In genomic region chr5:127838661-127839060, GRCh38 we compare ENCODE assay signal across 11 cellular contexts.
DNase-seq lines count a peak whose midpoint lies in the region; ATAC-seq and TF ChIP-seq lines count a peak whose summit lies in the region.
"Had no signal": no experiment of that assay in that cellular context is flagged by ENCODE, and none has a peak within 500 bp of the region (broad histone marks: within the 10 kb centered on the region; RNA-seq: fewer than 3 reads in every experiment).

No MANE protein-coding gene starts in this region.

- H3K4me3 ChIP-seq in SJSA1 (no peak overlapping the region), spleen (no peak overlapping the region)

- intact Hi-C loops in spleen (cut with DNase I; ENCODE audit: low total_unique reads), result no loop called here

- DNase-seq in A172 (ENCODE audit: low spot score) (peak; percentile 55), SJSA1 (ENCODE audit: low read depth in 1 of 2, low spot score in 2 of 2) (peak; percentile 67 to 80), glomerular visceral epithelial cell (ENCODE audit: extremely low spot score) (peak; percentile 47), NCI-H748 treated with DMSO at 0.1 percent for 48 hours (lab: John Stamatoyannopoulos, UW) (no peak), spleen (no peak), SHP77 treated with DMSO at 0.1 percent for 48 hours (lab: John Stamatoyannopoulos, UW) (no peak)
- DNase-seq: activated CD8-positive, alpha-beta memory T cell treated with anti-CD3 and anti-CD28 coated beads for 24 hours; BE2C; NCI-H1436 had no signal

- H3K4me1 ChIP-seq in SJSA1 (replicated peaks) (peaks cover 28% of the 10 kb centered on the region), spleen (peaks cover 0 to 5% (median 0%) of the 10 kb centered on the region in 6 donors)
- H3K4me1 ChIP-seq: BE2C had no signal

- H3K36me3 ChIP-seq in SJSA1 (no peaks in the 10 kb centered on the region), spleen (no peaks in the 10 kb centered on the region)
- H3K36me3 ChIP-seq: BE2C had no signal

- ATAC-seq in GM19463 (IDR thresholded peaks at IDR 0.05; ENCODE audit: unreplicated experiment), result peak; percentile 26
- ATAC-seq in HG02588 (IDR thresholded peaks at IDR 0.05; ENCODE audit: unreplicated experiment), result no peak

- TF ChIP-seq CTCF in spleen (IDR thresholded peaks at IDR 0.05 in 8 of 11, conservative IDR thresholded peaks at IDR 0.05 in 3 of 11), result no peak

- WGBS in spleen, 5 donors, result 50 to 60% (median 55%) methylated on average over 3 of the region's 3 CpGs

- H3K27ac ChIP-seq in SJSA1 (no peak overlapping the region), spleen (no peak overlapping the region)

- no peaks in the 10 kb centered on the region for H3K27me3 ChIP-seq in SJSA1 (replicated peaks)
- H3K27me3 ChIP-seq in spleen (replicated peaks in 1 of 7), result no peaks in the 10 kb centered on the region
- H3K27me3 ChIP-seq: BE2C had no signal

- no peaks in the 10 kb centered on the region for H3K9me3 ChIP-seq in SJSA1 (replicated peaks)
- peaks cover 0 to 4% (median 0%) of the 10 kb centered on the region in 8 donors for H3K9me3 ChIP-seq in spleen
- H3K9me3 ChIP-seq: BE2C had no signal

- TF ChIP-seq POLR2A in spleen (IDR thresholded peaks at IDR 0.05), result no peak

Comparison
In these comparisons a context has a peak if more than half of its experiments do, and no peak if none do; other contexts are left out.
1. DNase-seq: peak in A172 (single experiment), SJSA1 (2 of 2) and glomerular visceral epithelial cell (single experiment); none in NCI-H748 treated with DMSO at 0.1 percent for 48 hours (single experiment), spleen (single experiment) and SHP77 treated with DMSO at 0.1 percent for 48 hours (single experiment).